Comparison of ENCODE assay signal across 8 cellular contexts in the genomic region with DNA sequence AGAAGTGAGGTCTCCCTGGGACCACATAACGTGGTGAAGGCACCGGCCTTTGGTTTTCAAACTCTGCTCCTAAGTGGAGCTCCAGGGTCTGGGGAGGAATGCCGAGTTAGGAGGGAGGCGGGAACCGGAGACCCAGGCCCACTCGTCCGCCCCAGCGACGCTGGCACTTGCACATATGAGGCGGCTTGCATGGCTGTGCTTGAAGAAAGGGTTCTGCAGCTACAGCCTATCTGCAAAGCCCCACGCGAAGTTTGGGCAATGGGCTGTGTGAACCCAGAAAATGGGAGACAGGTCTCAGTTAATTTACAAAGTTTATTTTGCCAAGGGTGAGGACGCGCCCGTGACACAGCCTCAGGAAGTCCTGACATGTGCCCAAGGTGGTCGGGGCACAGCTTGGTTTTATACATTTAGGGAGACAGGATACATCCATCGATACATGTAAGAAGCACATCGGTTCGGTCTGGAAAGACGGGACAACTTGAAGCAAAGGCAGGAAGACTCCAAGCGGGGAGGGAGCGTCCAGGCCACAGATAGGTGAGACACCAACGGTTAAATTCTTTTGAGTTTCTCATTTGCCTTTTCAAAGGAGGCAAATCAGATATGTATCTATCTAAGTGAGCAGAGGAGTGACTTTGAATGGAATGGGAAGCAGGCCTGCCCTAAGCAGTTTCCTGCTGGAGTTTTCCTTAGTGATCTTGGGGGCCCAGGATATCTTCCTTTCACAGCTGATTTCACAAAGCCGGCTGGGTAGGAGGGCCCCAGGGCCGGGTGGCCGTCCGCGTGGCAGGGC. TPM values are rescaled to one million over a fixed set of nuclear protein-coding genes. Genes with fewer than 3 reads are reported as not detected.
DNase-seq lines count a peak whose midpoint lies in the region; ATAC-seq and TF ChIP-seq lines count a peak whose summit lies in the region.

No MANE protein-coding gene starts in this region.

- no peaks in the 10 kb centered on the region for H3K36me3 Mint-ChIP-seq in activated CD8-positive, alpha-beta memory T cell treated with anti-CD3 and anti-CD28 coated beads, Interleukin-2, amount 10 ng/mL, durations not matched to agents 7 days and 5 days
- peaks cover 2% of the 10 kb centered on the region for H3K36me3 Mint-ChIP-seq in brain

- peak overlapping the region; percentile 73 for H3K27ac Mint-ChIP-seq in activated CD8-positive, alpha-beta memory T cell treated with anti-CD3 and anti-CD28 coated beads, Interleukin-2, amount 10 ng/mL, durations not matched to agents 7 days and 5 days
- peak overlapping the region; percentile 75 to 88 (median 82) for H3K27ac Mint-ChIP-seq in brain

- peaks cover 16% of the 10 kb centered on the region for H3K27me3 Mint-ChIP-seq in activated CD8-positive, alpha-beta memory T cell treated with anti-CD3 and anti-CD28 coated beads, Interleukin-2, amount 10 ng/mL, durations not matched to agents 7 days and 5 days
- H3K27me3 Mint-ChIP-seq in brain, result peaks cover 7% of the 10 kb centered on the region

- H3K27me3 ChIP-seq in lower lobe of right lung (ENCODE audit: low read depth) (no peaks in the 10 kb centered on the region), transverse colon (no peaks in the 10 kb centered on the region)

- H3K36me3 ChIP-seq in lower lobe of right lung (no peaks in the 10 kb centered on the region), transverse colon (no peaks in the 10 kb centered on the region)

- ATAC-seq in activated CD8-positive, alpha-beta memory T cell treated with anti-CD3 and anti-CD28 coated beads, Interleukin-2, amount 10 ng/mL, durations not matched to agents 7 days and 5 days, result no peak
- no peak for ATAC-seq in lower lobe of right lung

- H3K9me3 Mint-ChIP-seq in activated CD8-positive, alpha-beta memory T cell treated with anti-CD3 and anti-CD28 coated beads, Interleukin-2, amount 10 ng/mL, durations not matched to agents 7 days and 5 days (ENCODE audit: low read depth), result no peaks in the 10 kb centered on the region
- peaks cover 0 to 3% (median 0%) of the 10 kb centered on the region in 5 experiments for H3K9me3 Mint-ChIP-seq in brain

- peaks cover 30% of the 10 kb centered on the region for H3K4me1 ChIP-seq in lower lobe of right lung
- H3K4me1 ChIP-seq in transverse colon, result peaks cover 4 to 26% (median 17%) of the 10 kb centered on the region in 4 donors

- DNase-seq in activated CD8-positive, alpha-beta memory T cell treated with anti-CD3 and anti-CD28 coated beads, Interleukin-2, amount 10 ng/mL, durations not matched to agents 7 days and 5 days, result peak; percentile 40
- DNase-seq in activated CD8-positive, alpha-beta memory T cell treated with anti-CD3 and anti-CD28 coated beads, Interleukin-2, amount 50 U/mL, for 48 hours, result no peak
- no peak for DNase-seq in lower lobe of right lung
- no peak for DNase-seq in transverse colon
- no peak for DNase-seq in stimulated activated CD4-positive, alpha-beta T cell treated with anti-CD3 and anti-CD28 coated beads, Interleukin-1b, Interleukin-23, amount 100 ng/mL, for 48 hours
- no peak for DNase-seq in stimulated activated CD4-positive, alpha-beta T cell treated with anti-CD3 and anti-CD28 coated beads, Interleukin-12 subunit alpha, Interleukin-12 subunit beta, amount 100 ng/mL, for 4 hours
- DNase-seq in NCI-H2107 (lab: John Stamatoyannopoulos, UW), result no peak

- CTCF ChIA-PET in activated CD8-positive, alpha-beta memory T cell treated with anti-CD3 and anti-CD28 coated beads, Interleukin-2, amount 10 ng/mL, durations not matched to agents 7 days and 5 days (lab: Charles Lee), result interaction anchor here (0.9 to 3.2 kb wide), 5 partner anchors 26 to 216 kb away, joined by 3 to 19 read pairs (median 5); partner anchors contain the start of gene LKAAEAR1

- no peak for TF ChIP-seq CTCF in brain (conservative IDR thresholded peaks at IDR 0.05)
- TF ChIP-seq CTCF in lower lobe of right lung (IDR thresholded peaks at IDR 0.05), result no peak
- TF ChIP-seq CTCF in transverse colon (IDR thresholded peaks at IDR 0.05), result no peak

- peak overlapping the region; percentile 86 for H3K27ac ChIP-seq in lower lobe of right lung
- H3K27ac ChIP-seq in transverse colon, result peak overlapping the region; percentile 85 to 95 (median 91)

- TF ChIP-seq POLR2A in transverse colon (IDR thresholded peaks at IDR 0.05), result no peak

- in situ Hi-C loops in transverse colon (cut with MboI; ENCODE audit: low pct_ligation_motif_present in 1 of 4, low pct_unique_long_range_greater_than_20kb in 1 of 4, low sequenced_read_pairs in 3 of 4), result no loop called here

- intact Hi-C loops in lower lobe of right lung (cut with DNase I) (no loop called here), transverse colon (cut with DNase I; ENCODE audit: low total_unique reads) (no loop called here)

- TF ChIP-seq EP300 in transverse colon (IDR thresholded peaks at IDR 0.05; ENCODE audit: low read depth), result no peak

- peaks cover 32% of the 10 kb centered on the region for H3K4me1 Mint-ChIP-seq in activated CD8-positive, alpha-beta memory T cell treated with anti-CD3 and anti-CD28 coated beads, Interleukin-2, amount 10 ng/mL, durations not matched to agents 7 days and 5 days
- peaks cover 48% of the 10 kb centered on the region for H3K4me1 Mint-ChIP-seq in brain

- H3K4me3 Mint-ChIP-seq in activated CD8-positive, alpha-beta memory T cell treated with anti-CD3 and anti-CD28 coated beads, Interleukin-2, amount 10 ng/mL, durations not matched to agents 7 days and 5 days, result peak overlapping the region; percentile 64
- peak overlapping the region; percentile 81 to 90 (median 83) for H3K4me3 Mint-ChIP-seq in brain

- peak overlapping the region; percentile 74 for H3K4me3 ChIP-seq in lower lobe of right lung
- peak overlapping the region; percentile 42 to 89 (median 82) for H3K4me3 ChIP-seq in transverse colon

- 78 to 96% methylated on average over 12 to 28 of the region's 28 CpGs for WGBS in transverse colon (ENCODE audit: low coverage in 1 of 2), 2 donors

- no peaks in the 10 kb centered on the region for H3K9me3 ChIP-seq in lower lobe of right lung
- H3K9me3 ChIP-seq in transverse colon, result no peaks in the 10 kb centered on the region

RNA-seq across cellular contexts. Expression of gene PCMTD2, which starts 0.8 kb away (rescaled TPM):
- 10 to 100 TPM; 28.1 to 38.5 TPM for total RNA-seq in activated CD8-positive, alpha-beta memory T cell treated with anti-CD3 and anti-CD28 coated beads, Interleukin-2, amount 10 ng/mL, durations not matched to agents 7 days and 5 days
- 44.4 TPM for polyA plus RNA-seq in brain (ENCODE audit: insufficient read depth, low read depth, low replicate concordance)
- total RNA-seq in lower lobe of right lung (65.8 TPM), transverse colon (10 to 100 TPM; 17.6 to 55.3 (median 34.2) TPM)
